In the genomic region with DNA sequence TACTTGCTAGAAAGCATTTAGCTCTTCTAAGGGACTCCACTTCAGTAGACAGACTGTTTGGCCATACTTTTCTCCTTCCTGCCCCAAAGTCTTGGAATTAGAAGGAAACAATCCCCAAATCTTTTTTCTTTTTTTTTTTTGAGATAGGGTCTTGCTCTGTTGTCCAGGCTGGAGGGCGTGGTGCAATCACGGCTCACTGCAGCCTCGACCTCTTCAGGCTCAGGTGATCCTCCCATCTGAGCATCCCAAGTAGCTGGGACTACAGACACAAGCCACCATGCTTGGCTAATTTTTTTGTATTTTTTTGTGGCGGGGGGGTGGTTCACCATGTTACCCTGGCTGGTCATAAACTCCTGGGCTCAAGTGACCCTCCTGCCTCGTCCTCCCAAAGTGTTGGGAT, we compare ENCODE assay signal across 11 cellular contexts.
"Had no signal": no experiment of that assay in that cellular context is flagged by ENCODE, and none has a peak within 500 bp of the region (broad histone marks: within the 10 kb centered on the region; RNA-seq: fewer than 3 reads in every experiment).

No MANE protein-coding gene starts in this region.

- DNase-seq: GM23248, GOT3, H7, H9, HCEC 1CT, HFFc6 had no signal

- H3K27ac ChIP-seq: GM23248 had no signal

- FAIRE-seq: H1, H54 had no signal

- H3K4me3 Mint-ChIP-seq: GM23338, H9, HFFc6 had no signal

- H2AFZ ChIP-seq: GM23248, GM23338 had no signal

- H3K4me1 ChIP-seq: HAP-1 had no signal

- H3K36me3 ChIP-seq: HAP-1 had no signal

- H3K4me2 ChIP-seq: GM23338 had no signal

- ATAC-seq: GM23338, HCT116 had no signal

- H3K9ac ChIP-seq: GM23248 had no signal

- H3K4me3 ChIP-seq: GM23248, GM23338, HAP-1 had no signal

- H3K27ac Mint-ChIP-seq: GM23338, H9, HFFc6 had no signal
